Comparison of ENCODE assay signal across 8 cellular contexts in the genomic region with DNA sequence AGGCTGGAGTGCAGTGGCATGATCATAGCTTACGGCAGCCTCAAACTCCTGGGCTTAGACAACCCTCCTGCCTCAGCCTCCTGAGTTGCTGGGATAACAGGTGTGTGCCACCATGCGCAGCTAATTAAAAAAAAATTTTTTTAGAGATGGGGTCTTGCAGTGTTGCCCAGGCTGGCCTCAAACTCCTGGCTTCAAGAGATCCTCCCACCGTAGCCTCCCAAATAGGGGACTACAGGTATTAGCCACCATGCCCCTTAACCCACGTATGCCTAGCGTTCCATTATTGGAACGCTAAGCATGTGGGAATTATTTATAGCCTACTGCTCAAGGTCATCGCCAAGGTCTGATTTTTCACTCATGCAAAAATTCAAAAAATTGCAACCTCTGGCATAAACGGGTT.
"Had no signal": no experiment of that assay in that cellular context is flagged by ENCODE, and none has a peak within 500 bp of the region (broad histone marks: within the 10 kb centered on the region; RNA-seq: fewer than 3 reads in every experiment).

No MANE protein-coding gene starts in this region.

- H3K4me1 Mint-ChIP-seq: GM23338, H9 had no signal

- H3K27me3 Mint-ChIP-seq: IgD-negative memory B cell had no signal

- H3K27ac Mint-ChIP-seq: GM23338, H9, IgD-negative memory B cell had no signal

- FAIRE-seq: H1, H54, HTR-8/SVneo had no signal

- H3K9me3 Mint-ChIP-seq: GM23338, H9, IgD-negative memory B cell had no signal

- H3K4me3 Mint-ChIP-seq: GM23338, H9, IgD-negative memory B cell had no signal

- DNase-seq: H9, HCEC 1CT, KG1 had no signal

- H3K4me3 ChIP-seq: GM23338 had no signal

- H3K4me2 ChIP-seq: GM23338 had no signal

- ATAC-seq: GM23338 had no signal

- H3K36me3 Mint-ChIP-seq: IgD-negative memory B cell had no signal

- H2AFZ ChIP-seq: GM23338 had no signal
